Comparison of ENCODE assay signal across 12 cellular contexts in the genomic region with DNA sequence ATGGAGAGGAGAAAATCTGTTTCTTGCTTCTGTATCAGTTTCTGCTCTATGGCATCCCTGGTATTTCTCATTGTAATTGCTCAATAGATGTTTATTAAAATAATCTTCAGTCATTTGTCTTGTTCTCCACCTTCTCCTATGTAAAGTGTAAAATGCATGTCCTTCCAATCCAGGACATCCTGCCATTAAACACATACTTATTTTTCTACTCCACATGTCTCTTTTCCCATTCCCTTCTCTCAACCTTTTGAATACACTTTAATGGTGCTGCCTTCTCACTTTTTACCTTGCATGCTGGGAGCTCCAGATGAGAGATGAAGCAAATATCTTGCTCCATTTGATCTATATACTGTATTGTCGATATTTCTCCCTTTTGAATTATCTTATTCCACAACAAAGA. TPM values are rescaled to one million over a fixed set of nuclear protein-coding genes. Genes with fewer than 3 reads are reported as not detected.
"Had no signal": no experiment of that assay in that cellular context is flagged by ENCODE, and none has a peak within 500 bp of the region (broad histone marks: within the 10 kb centered on the region; RNA-seq: fewer than 3 reads in every experiment).

No MANE protein-coding gene starts in this region.

- ATAC-seq: GM23338, HCT116 had no signal

- H3K27ac ChIP-seq: GM23248 had no signal

- H3K36me3 ChIP-seq: HAP-1 had no signal

- H3K4me1 ChIP-seq: HAP-1 had no signal

- DNase-seq: GM23248, GOT3, H7, H9, HCEC 1CT, HFFc6 had no signal

- H2AFZ ChIP-seq: GM23248, GM23338 had no signal

- H3K9me3 ChIP-seq: HAP-1 had no signal

- H3K9ac ChIP-seq: GM23248 had no signal

- H3K4me2 ChIP-seq: GM23338 had no signal

- FAIRE-seq: H1, H54 had no signal

- H3K4me3 ChIP-seq: GM23248, GM23338, HAP-1 had no signal

RNA-seq across cellular contexts. Expression of a gene that starts 49.7 kb away (rescaled TPM):
- total RNA-seq: GM23248, GM23338, H1, H4, H7, H9, HFFc6 had no signal
- polyA plus RNA-seq: GM23338, H1 had no signal
